Comparison of ENCODE assay signal across 11 cellular contexts in genomic region chr6:139736507-139736906, GRCh38.
DNase-seq lines count a peak whose midpoint lies in the region; ATAC-seq lines count a peak whose summit lies in the region.
"Had no signal": no experiment of that assay in that cellular context is flagged by ENCODE, and none has a peak within 500 bp of the region (broad histone marks: within the 10 kb centered on the region; RNA-seq: fewer than 3 reads in every experiment).

No MANE protein-coding gene starts in this region.

- ATAC-seq in GM18907 (IDR thresholded peaks at IDR 0.05; ENCODE audit: unreplicated experiment), result peak; percentile 74
- peak; percentile 76 for ATAC-seq in HG02623 (IDR thresholded peaks at IDR 0.05; ENCODE audit: unreplicated experiment)
- ATAC-seq in HG03521 (IDR thresholded peaks at IDR 0.05; ENCODE audit: unreplicated experiment), result peak; percentile 65
- no peak for ATAC-seq in GM19035 (IDR thresholded peaks at IDR 0.05; ENCODE audit: unreplicated experiment)

- intact Hi-C loops in cardiac septum (cut with DNase I), result no loop called here

- peak; percentile 65 for DNase-seq in islet precursor cell
- DNase-seq in NCI-H226, result no peak
- no peak for DNase-seq in cardiac septum (ENCODE audit: low spot score)
- no peak for DNase-seq in Ammon's horn (ENCODE audit: low spot score)
- DNase-seq: activated CD4-positive, alpha-beta T cell treated with anti-CD3 and anti-CD28 coated beads for 4 hours; GOT3; stimulated activated CD4-positive, alpha-beta T cell treated with anti-CD3 and anti-CD28 coated beads, Interleukin-12 subunit alpha, Interleukin-12 subunit beta, amount 100 ng/mL, for 4 hours had no signal
